Comparison of ENCODE assay signal across 8 cellular contexts in the genomic region with DNA sequence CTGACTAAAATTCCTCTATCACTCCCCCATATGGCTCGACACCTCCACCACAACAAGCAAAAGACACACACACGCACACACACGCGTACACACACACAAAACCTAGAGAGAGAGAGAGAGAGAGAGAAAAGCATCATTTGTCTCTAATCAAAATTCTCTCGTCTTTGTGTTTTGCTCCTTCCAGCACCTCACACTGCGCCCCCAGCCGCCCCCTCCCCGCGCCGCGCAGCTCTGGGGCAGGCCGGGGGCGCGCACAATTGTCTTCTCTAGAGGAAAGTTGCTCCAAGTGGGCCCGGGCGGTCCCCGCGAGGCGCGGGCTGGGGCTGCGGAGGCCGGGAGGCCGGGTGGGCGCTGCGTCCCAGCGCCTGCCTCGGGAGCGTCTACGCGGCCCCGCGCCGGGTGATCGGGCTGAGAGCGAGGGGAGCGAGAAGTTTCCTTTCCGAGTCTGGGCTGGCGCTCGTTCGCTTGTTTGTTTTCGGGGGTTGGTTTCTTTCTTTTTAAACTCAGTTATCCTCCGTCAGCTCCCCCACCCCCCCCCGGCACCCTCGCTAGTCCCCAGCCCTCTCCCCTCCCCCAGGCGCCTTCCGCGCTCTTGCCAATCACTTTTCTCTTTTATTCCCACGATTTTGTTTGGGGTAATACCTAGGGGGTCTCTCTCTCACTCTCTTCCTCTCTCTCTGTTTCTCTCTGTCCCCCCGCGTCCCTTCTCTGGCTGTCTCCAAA. TPM values are rescaled to one million over a fixed set of nuclear protein-coding genes. Genes with fewer than 3 reads are reported as not detected.
DNase-seq lines count a peak whose midpoint lies in the region; ATAC-seq and TF ChIP-seq lines count a peak whose summit lies in the region.

No MANE protein-coding gene starts in this region.

- H3K4me3 ChIP-seq in BE2C (ENCODE audit: low read depth, low read length) (peak overlapping the region; percentile 75), gastroesophageal sphincter (peak overlapping the region; percentile 66 to 73), osteoblast (ENCODE audit: insufficient read depth, low read length) (peak overlapping the region; percentile 95)

- TF ChIP-seq POLR2A in gastroesophageal sphincter (IDR thresholded peaks at IDR 0.05), result no peak

- H3K27me3 ChIP-seq in BE2C (no peaks in the 10 kb centered on the region), gastroesophageal sphincter (peaks cover 78% of the 10 kb centered on the region), osteoblast (ENCODE audit: insufficient read depth, low read length) (no peaks in the 10 kb centered on the region)

- no peak for TF ChIP-seq EP300 in gastroesophageal sphincter (IDR thresholded peaks at IDR 0.05)

- H4K20me1 ChIP-seq in osteoblast (ENCODE audit: insufficient read depth, low read length), result no peaks in the 10 kb centered on the region

- H3K4me2 ChIP-seq in osteoblast (ENCODE audit: insufficient read depth, low read length), result peak overlapping the region; percentile 83

- peaks cover 89% of the 10 kb centered on the region for H3K79me2 ChIP-seq in osteoblast (ENCODE audit: insufficient read depth, low read length)

- DNase-seq in BE2C (peak; percentile 29), KG1 (lab: John Stamatoyannopoulos, UW) (peak; percentile 48), osteoblast (ENCODE audit: insufficient read length, low spot score, missing footprints) (peak; percentile 89), DMS53 (lab: John Stamatoyannopoulos, UW) (no peak)
- DNase-seq in activated T-cell treated with anti-CD3 and anti-CD28 coated beads, Interleukin-2, amount 50 U/mL, for 1 hour, result peak; percentile 51

- H3K4me1 ChIP-seq in BE2C (peaks cover 3% of the 10 kb centered on the region; the same call in 1 of the 2 replicates), gastroesophageal sphincter (peaks cover 0 to 39% (median 0%) of the 10 kb centered on the region in 3 donors), osteoblast (ENCODE audit: insufficient read depth, low read length) (peaks cover 43% of the 10 kb centered on the region)

- TF ChIP-seq CTCF in BE2C (IDR thresholded peaks at IDR 0.05; ENCODE audit: low read depth, low read length) (no peak), gastroesophageal sphincter (IDR thresholded peaks at IDR 0.05) (no peak), osteoblast (IDR thresholded peaks at IDR 0.05; ENCODE audit: extremely low read depth, low read depth, low read length) (no peak)

- no peak overlapping the region for H2AFZ ChIP-seq in osteoblast (ENCODE audit: low read length)

- no peaks in the 10 kb centered on the region for H3K36me3 ChIP-seq in BE2C
- no peaks in the 10 kb centered on the region for H3K36me3 ChIP-seq in gastroesophageal sphincter
- no peaks in the 10 kb centered on the region for H3K36me3 ChIP-seq in osteoblast (ENCODE audit: insufficient read depth, low read length)

- ATAC-seq in gastroesophageal sphincter (peak; percentile 11), GM18861 (IDR thresholded peaks at IDR 0.05; ENCODE audit: unreplicated experiment) (no peak), HG02759 (IDR thresholded peaks at IDR 0.05; ENCODE audit: unreplicated experiment) (no peak)

- H3K27ac ChIP-seq in gastroesophageal sphincter (peak overlapping the region; percentile 72 to 94 (median 86)), osteoblast (ENCODE audit: low read depth, low read length) (peak overlapping the region; percentile 93)

- 1 to 3% methylated on average over 19 to 36 of the region's 50 CpGs for WGBS in gastroesophageal sphincter (ENCODE audit: low coverage in 1 of 2), 2 donors

- H3K9me3 ChIP-seq in BE2C (no peaks in the 10 kb centered on the region), gastroesophageal sphincter (no peaks in the 10 kb centered on the region), osteoblast (ENCODE audit: low read depth, low read length) (no peaks in the 10 kb centered on the region)

RNA-seq across cellular contexts. Expression of gene ZEB2, which starts 4.1 kb away (rescaled TPM):
- 20.7 TPM for polyA plus RNA-seq in BE2C (2012; ENCODE audit: insufficient read depth, insufficient read length, low read depth)
- 10 to 100 TPM; 42.3 to 95.7 (median 53.8) TPM for total RNA-seq in gastroesophageal sphincter
- total RNA-seq in osteoblast, result 119 and 128 TPM in 2 replicates
